In genomic region chr14:100586520-100587247, GRCh38 we compare ENCODE assay signal across 1 cellular context.
TF ChIP-seq lines count a peak whose summit lies in the region.

No MANE protein-coding gene starts in this region.

TF ChIP-seq in WTC11, 78 proteins besides CTCF, POLR2A, EP300 and RAD21 (continued from another document):
- TF ChIP-seq, protein P1, sequence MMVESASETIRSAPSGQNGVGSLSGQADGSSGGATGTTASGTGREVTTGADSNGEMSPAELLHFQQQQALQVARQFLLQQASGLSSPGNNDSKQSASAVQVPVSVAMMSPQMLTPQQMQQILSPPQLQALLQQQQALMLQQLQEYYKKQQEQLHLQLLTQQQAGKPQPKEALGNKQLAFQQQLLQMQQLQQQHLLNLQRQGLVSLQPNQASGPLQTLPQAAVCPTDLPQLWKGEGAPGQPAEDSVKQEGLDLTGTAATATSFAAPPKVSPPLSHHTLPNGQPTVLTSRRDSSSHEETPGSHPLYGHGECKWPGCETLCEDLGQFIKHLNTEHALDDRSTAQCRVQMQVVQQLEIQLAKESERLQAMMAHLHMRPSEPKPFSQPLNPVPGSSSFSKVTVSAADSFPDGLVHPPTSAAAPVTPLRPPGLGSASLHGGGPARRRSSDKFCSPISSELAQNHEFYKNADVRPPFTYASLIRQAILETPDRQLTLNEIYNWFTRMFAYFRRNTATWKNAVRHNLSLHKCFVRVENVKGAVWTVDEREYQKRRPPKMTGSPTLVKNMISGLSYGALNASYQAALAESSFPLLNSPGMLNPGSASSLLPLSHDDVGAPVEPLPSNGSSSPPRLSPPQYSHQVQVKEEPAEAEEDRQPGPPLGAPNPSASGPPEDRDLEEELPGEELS (CRISPR knock-in tag; IDR thresholded peaks at IDR 0.05), result 0 out of 2 replicates have a peak, but pooled peaks have one; percentile 64
- TF ChIP-seq HMGXB4 (CRISPR knock-in tag; IDR thresholded peaks at IDR 0.05) (peak; percentile 89; the same call in 1 of the 2 replicates), RELA (CRISPR knock-in tag; IDR thresholded peaks at IDR 0.05; ENCODE audit: borderline replicate concordance) (no peak), NR1H2 (CRISPR knock-in tag; IDR thresholded peaks at IDR 0.05) (no peak), ZBTB43 (CRISPR knock-in tag; IDR thresholded peaks at IDR 0.05) (no peak), TCF7 (CRISPR knock-in tag; IDR thresholded peaks at IDR 0.05; ENCODE audit: low read depth) (no peak), SMAD3 (CRISPR knock-in tag; IDR thresholded peaks at IDR 0.05; ENCODE audit: borderline replicate concordance) (no peak), CBFB (CRISPR knock-in tag; IDR thresholded peaks at IDR 0.05; ENCODE audit: low read depth) (no peak), ZMAT4 (CRISPR knock-in tag; IDR thresholded peaks at IDR 0.05) (no peak), STAT6 (CRISPR knock-in tag; conservative IDR thresholded peaks at IDR 0.05; ENCODE audit: low read depth) (no peak), E2F5 (CRISPR knock-in tag; IDR thresholded peaks at IDR 0.05) (no peak), MXD4 (CRISPR knock-in tag; IDR thresholded peaks at IDR 0.05; ENCODE audit: borderline replicate concordance) (no peak), PREB (CRISPR knock-in tag; IDR thresholded peaks at IDR 0.05; ENCODE audit: borderline replicate concordance) (no peak), GRHL2 (CRISPR knock-in tag; IDR thresholded peaks at IDR 0.05; ENCODE audit: insufficient replicate concordance, severe bottlenecking) (no peak), FOXP1 (CRISPR knock-in tag; IDR thresholded peaks at IDR 0.05; ENCODE audit: borderline replicate concordance) (peak; percentile 49), CREB1 (CRISPR knock-in tag; IDR thresholded peaks at IDR 0.05) (no peak), MAX (CRISPR knock-in tag; IDR thresholded peaks at IDR 0.05) (peak; percentile 76), AR (CRISPR knock-in tag; IDR thresholded peaks at IDR 0.05) (no peak)
- TF ChIP-seq, protein P2, sequence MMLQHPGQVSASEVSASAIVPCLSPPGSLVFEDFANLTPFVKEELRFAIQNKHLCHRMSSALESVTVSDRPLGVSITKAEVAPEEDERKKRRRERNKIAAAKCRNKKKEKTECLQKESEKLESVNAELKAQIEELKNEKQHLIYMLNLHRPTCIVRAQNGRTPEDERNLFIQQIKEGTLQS (CRISPR knock-in tag; conservative IDR thresholded peaks at IDR 0.05), result no peak
- TF ChIP-seq, protein P3, sequence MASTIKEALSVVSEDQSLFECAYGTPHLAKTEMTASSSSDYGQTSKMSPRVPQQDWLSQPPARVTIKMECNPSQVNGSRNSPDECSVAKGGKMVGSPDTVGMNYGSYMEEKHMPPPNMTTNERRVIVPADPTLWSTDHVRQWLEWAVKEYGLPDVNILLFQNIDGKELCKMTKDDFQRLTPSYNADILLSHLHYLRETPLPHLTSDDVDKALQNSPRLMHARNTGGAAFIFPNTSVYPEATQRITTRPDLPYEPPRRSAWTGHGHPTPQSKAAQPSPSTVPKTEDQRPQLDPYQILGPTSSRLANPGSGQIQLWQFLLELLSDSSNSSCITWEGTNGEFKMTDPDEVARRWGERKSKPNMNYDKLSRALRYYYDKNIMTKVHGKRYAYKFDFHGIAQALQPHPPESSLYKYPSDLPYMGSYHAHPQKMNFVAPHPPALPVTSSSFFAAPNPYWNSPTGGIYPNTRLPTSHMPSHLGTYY (CRISPR knock-in tag; IDR thresholded peaks at IDR 0.05), result no peak
